Comparison of ENCODE assay signal across 8 cellular contexts in the genomic region with DNA sequence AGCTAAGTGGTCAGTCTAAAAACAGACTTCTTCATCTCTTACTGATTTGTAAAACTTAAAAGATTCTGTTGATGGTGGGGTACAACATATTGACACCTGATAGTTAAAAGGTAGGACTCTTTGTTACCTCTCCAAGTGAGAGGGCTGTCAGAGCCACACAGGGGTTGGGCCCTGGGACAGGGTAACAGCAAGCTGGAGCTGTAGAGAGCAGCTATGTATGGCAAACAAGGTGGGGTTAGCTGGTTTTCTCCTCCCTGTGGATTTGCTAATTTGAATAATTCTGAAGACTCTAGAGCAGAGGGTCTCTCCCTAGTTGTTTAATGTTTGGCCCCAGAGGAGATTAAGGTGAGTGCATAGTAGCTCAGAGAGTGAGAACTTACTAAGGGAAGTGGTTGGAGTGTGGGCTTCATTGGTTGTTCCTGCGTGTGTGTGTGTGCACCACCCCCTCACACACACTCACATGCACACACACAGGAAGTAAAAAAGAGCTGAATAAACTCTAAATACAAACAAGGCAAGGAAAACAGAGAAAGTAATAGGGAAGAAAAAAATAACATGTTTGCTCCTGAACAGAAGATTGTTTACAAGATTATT. TPM values are rescaled to one million over a fixed set of nuclear protein-coding genes. Genes with fewer than 3 reads are reported as not detected.
A peak's percentile ranks its signal among the peaks of the same experiment; 100 is the strongest.
DNase-seq lines count a peak whose midpoint lies in the region; ATAC-seq and TF ChIP-seq lines count a peak whose summit lies in the region.

No MANE protein-coding gene starts in this region.

- H3K4me2 ChIP-seq in mammary epithelial cell (ENCODE audit: insufficient read depth, low read depth, low read length), result no peak overlapping the region

- peaks cover 9% of the 10 kb centered on the region for H3K4me1 Mint-ChIP-seq in activated CD8-positive, alpha-beta memory T cell treated with anti-CD3 and anti-CD28 coated beads, Interleukin-2, amount 10 ng/mL, durations not matched to agents 7 days and 5 days
- H3K4me1 Mint-ChIP-seq in stimulated activated naive CD8-positive, alpha-beta T cell treated with anti-CD3 and anti-CD28 coated beads, Interleukin-15, amount 100 ng/mL, for 72 hours, result peaks cover 19% of the 10 kb centered on the region

- H3K27me3 Mint-ChIP-seq in activated CD8-positive, alpha-beta memory T cell treated with anti-CD3 and anti-CD28 coated beads, Interleukin-2, amount 10 ng/mL, durations not matched to agents 7 days and 5 days, result no peaks in the 10 kb centered on the region
- H3K27me3 Mint-ChIP-seq in stimulated activated naive CD8-positive, alpha-beta T cell treated with anti-CD3 and anti-CD28 coated beads, Interleukin-15, amount 100 ng/mL, for 72 hours, result no peaks in the 10 kb centered on the region

- H3K9me3 Mint-ChIP-seq in activated CD8-positive, alpha-beta memory T cell treated with anti-CD3 and anti-CD28 coated beads, Interleukin-2, amount 10 ng/mL, durations not matched to agents 7 days and 5 days (ENCODE audit: low read depth), result no peaks in the 10 kb centered on the region
- H3K9me3 Mint-ChIP-seq in stimulated activated naive CD8-positive, alpha-beta T cell treated with anti-CD3 and anti-CD28 coated beads, Interleukin-15, amount 100 ng/mL, for 72 hours, result no peaks in the 10 kb centered on the region

- H3K27me3 ChIP-seq in mammary epithelial cell (ENCODE audit: insufficient read depth, low read length), result no peaks in the 10 kb centered on the region

- peak; percentile 71 for ATAC-seq in activated CD8-positive, alpha-beta memory T cell treated with anti-CD3 and anti-CD28 coated beads, Interleukin-2, amount 10 ng/mL, durations not matched to agents 7 days and 5 days
- ATAC-seq in HG02870 (IDR thresholded peaks at IDR 0.05; ENCODE audit: unreplicated experiment) (peak; percentile 96), Right ventricle myocardium inferior (no peak)
- ATAC-seq in stimulated activated naive CD8-positive, alpha-beta T cell treated with anti-CD3 and anti-CD28 coated beads, Interleukin-15, amount 100 ng/mL, for 72 hours, result peak; percentile 99

- no peaks in the 10 kb centered on the region for H3K36me3 Mint-ChIP-seq in activated CD8-positive, alpha-beta memory T cell treated with anti-CD3 and anti-CD28 coated beads, Interleukin-2, amount 10 ng/mL, durations not matched to agents 7 days and 5 days

- CTCF ChIA-PET in activated CD8-positive, alpha-beta memory T cell treated with anti-CD3 and anti-CD28 coated beads, Interleukin-2, amount 10 ng/mL, durations not matched to agents 7 days and 5 days (lab: Charles Lee), result interaction anchor here (1.4 to 1.6 kb wide), 2 partner anchors 31 to 173 kb away, joined by 3 to 4 read pairs; partner anchors contain the start of genes FANCF and SVIP
- CTCF ChIA-PET in mammary epithelial cell (lab: Charles Lee; ENCODE audit: low non-redundant PET), result interaction anchor here (0.6 kb wide), 2 partner anchors 172 to 352 kb away, joined by 3 read pairs; no protein-coding TSS in a partner anchor

- no peak overlapping the region for H3K4me3 ChIP-seq in mammary epithelial cell (replicated peaks in 1 of 3; ENCODE audit: insufficient read depth in 1 of 3, low read depth in 2 of 3, low read length in 3 of 3)

- no peaks in the 10 kb centered on the region for H3K9me3 ChIP-seq in mammary epithelial cell (replicated peaks; ENCODE audit: insufficient read depth, low read length)

- no peak for DNase-seq in activated CD8-positive, alpha-beta memory T cell treated with anti-CD3 and anti-CD28 coated beads, Interleukin-2, amount 10 ng/mL, durations not matched to agents 7 days and 5 days
- DNase-seq in activated CD8-positive, alpha-beta memory T cell treated with anti-CD3 and anti-CD28 coated beads, Interleukin-2, amount 50 U/mL, for 48 hours, result no peak
- DNase-seq in RPMI8226, result peak; percentile 18
- peak in 1 of 2 donors; percentile 23 for DNase-seq in stimulated activated naive CD8-positive, alpha-beta T cell treated with anti-CD3 and anti-CD28 coated beads, Interleukin-15, amount 100 ng/mL, for 72 hours
- DNase-seq in Right ventricle myocardium inferior (ENCODE audit: missing footprints), result no peak
- no peak for DNase-seq in NCI-H1092 treated with DMSO at 0.1 percent for 48 hours (lab: John Stamatoyannopoulos, UW)
- DNase-seq in mammary epithelial cell, result no peak

- intact Hi-C loops in Right ventricle myocardium inferior (cut with DNase I) (no loop called here), mammary epithelial cell (cut with micrococcal nuclease) (no loop called here)

- no peak for TF ChIP-seq CTCF in mammary epithelial cell (conservative IDR thresholded peaks at IDR 0.05 in 1 of 2, IDR thresholded peaks at IDR 0.05 in 1 of 2; ENCODE audit: extremely low read depth in 1 of 2, insufficient read depth in 1 of 2, low read depth in 1 of 2, low read length in 2 of 2)

- no peaks in the 10 kb centered on the region for H3K79me2 ChIP-seq in mammary epithelial cell (ENCODE audit: insufficient read depth, low read length)

- dilution Hi-C loops in mammary epithelial cell (cut with HindIII; ENCODE audit: low sequenced_read_pairs), result no loop called here

- no peak overlapping the region for H2AFZ ChIP-seq in mammary epithelial cell (ENCODE audit: low read depth, low read length)

- H4K20me1 ChIP-seq in mammary epithelial cell (ENCODE audit: insufficient read depth, low read length), result no peaks in the 10 kb centered on the region

- H3K4me1 ChIP-seq in mammary epithelial cell (ENCODE audit: insufficient read depth, low read length), result no peaks in the 10 kb centered on the region

- in situ Hi-C loops in mammary epithelial cell (cut with MboI; ENCODE audit: low sequenced_read_pairs in 2 of 2), result no loop called here

- no peaks in the 10 kb centered on the region for H3K36me3 ChIP-seq in mammary epithelial cell (ENCODE audit: insufficient read depth, low read length)

- H3K27ac ChIP-seq in mammary epithelial cell (ENCODE audit: insufficient read depth, low read depth, low read length), result no peak overlapping the region

- no peak overlapping the region for H3K4me3 Mint-ChIP-seq in activated CD8-positive, alpha-beta memory T cell treated with anti-CD3 and anti-CD28 coated beads, Interleukin-2, amount 10 ng/mL, durations not matched to agents 7 days and 5 days
- no peak overlapping the region for H3K4me3 Mint-ChIP-seq in stimulated activated naive CD8-positive, alpha-beta T cell treated with anti-CD3 and anti-CD28 coated beads, Interleukin-15, amount 100 ng/mL, for 72 hours

- H3K9ac ChIP-seq in mammary epithelial cell (ENCODE audit: insufficient read depth, low read length), result no peak overlapping the region

- 100% methylated on average over 1 of the region's 1 CpG for WGBS in mammary epithelial cell (ENCODE audit: low coverage, missing lambda C conversion rate)

- no peak overlapping the region for H3K27ac Mint-ChIP-seq in activated CD8-positive, alpha-beta memory T cell treated with anti-CD3 and anti-CD28 coated beads, Interleukin-2, amount 10 ng/mL, durations not matched to agents 7 days and 5 days
- H3K27ac Mint-ChIP-seq in stimulated activated naive CD8-positive, alpha-beta T cell treated with anti-CD3 and anti-CD28 coated beads, Interleukin-15, amount 100 ng/mL, for 72 hours, result peak overlapping the region in 1 of 2 donors; percentile 49

- BruUV-seq in mammary epithelial cell (replicated peaks; lab: Mats Ljungman, UMichigan), result no TSS peak

RNA-seq across cellular contexts. Expression of gene GAS2, which starts 9.2 kb away (rescaled TPM):
- total RNA-seq in activated CD8-positive, alpha-beta memory T cell treated with anti-CD3 and anti-CD28 coated beads, Interleukin-2, amount 10 ng/mL, durations not matched to agents 7 days and 5 days, result 1 to 10 TPM; 1.3 to 2.0 TPM
- total RNA-seq in Right ventricle myocardium inferior (10.0 TPM), mammary epithelial cell (1 to 10 TPM; 1.3 to 1.4 TPM)
- polyA plus RNA-seq in mammary epithelial cell, result 0.92 TPM
- not detected for polyA minus RNA-seq in mammary epithelial cell

RNA-seq across cellular contexts. Expression of gene FANCF, which starts 31.6 kb away (rescaled TPM):
- total RNA-seq in activated CD8-positive, alpha-beta memory T cell treated with anti-CD3 and anti-CD28 coated beads, Interleukin-2, amount 10 ng/mL, durations not matched to agents 7 days and 5 days, result 10 to 100 TPM; 15.6 to 18.0 TPM
- 4.8 TPM for total RNA-seq in Right ventricle myocardium inferior
- total RNA-seq in mammary epithelial cell, result 10 to 100 TPM in 1 of 2 donors, 1 to 10 TPM in 1; 9.9 to 14.3 TPM
- 4.7 TPM for polyA plus RNA-seq in mammary epithelial cell
- polyA minus RNA-seq in mammary epithelial cell, result 5.1 TPM
